In genomic region chr17:48532261-48532660, GRCh38 we compare ENCODE assay signal across 1 cellular context.
TF ChIP-seq lines count a peak whose summit lies in the region.

No MANE protein-coding gene starts in this region.

TF ChIP-seq in H1, 55 proteins besides CTCF, POLR2A, EP300 and RAD21:
- TF ChIP-seq CEBPB (IDR thresholded peaks at IDR 0.05; ENCODE audit: low read depth, low read length): no peak
- TF ChIP-seq EZH2 (IDR thresholded peaks at IDR 0.05; ENCODE audit: low read depth, low read length, severe bottlenecking): peak; percentile 41
- no peak for TF ChIP-seq JUN (IDR thresholded peaks at IDR 0.05; ENCODE audit: low read depth, low read length)
- TF ChIP-seq CBX8 (IDR thresholded peaks at IDR 0.05; ENCODE audit: borderline replicate concordance, low read depth, low read length): no peak
